ENCODE assay signal across 13 cellular contexts in genomic region chr19:38701455-38702063, GRCh38. TPM values are rescaled to one million over a fixed set of nuclear protein-coding genes. Genes with fewer than 3 reads are reported as not detected.
DNase-seq lines count a peak whose midpoint lies in the region; ATAC-seq and TF ChIP-seq lines count a peak whose summit lies in the region.
"Had no signal": no experiment of that assay in that cellular context is flagged by ENCODE, and none has a peak within 500 bp of the region (broad histone marks: within the 10 kb centered on the region; RNA-seq: fewer than 3 reads in every experiment).

No MANE protein-coding gene starts in this region.

- DNase-seq in MG63 (peak; percentile 82), endodermal cell (no peak), thyroid gland (peak; percentile 59 to 72), COR-L47 (lab: John Stamatoyannopoulos, UW) (no peak), superior temporal gyrus (ENCODE audit: extremely low spot score) (no peak), DMS153 treated with DMSO at 0.1 percent for 48 hours (lab: John Stamatoyannopoulos, UW; ENCODE audit: unreplicated experiment) (no peak)
- DNase-seq: activated CD4-positive, CD25-positive, alpha-beta regulatory T cell; cortex of kidney; DMS79 treated with DMSO at 0.1 percent for 48 hours; occipital lobe had no signal

- H3K36me3 ChIP-seq in MG63, result peaks cover 98% of the 10 kb centered on the region
- peaks cover 76% of the 10 kb centered on the region for H3K36me3 ChIP-seq in endodermal cell (ENCODE audit: control insufficient read depth, insufficient read depth, low read length)
- H3K36me3 ChIP-seq in mucosa of stomach (ENCODE audit: control insufficient read depth, insufficient read depth, low read length), result peaks cover 59% of the 10 kb centered on the region
- H3K36me3 ChIP-seq in thyroid gland, result peaks cover 29 to 32% of the 10 kb centered on the region in 2 donors

- H3K27me3 Mint-ChIP-seq in endodermal cell (ENCODE audit: insufficient read depth), result no peaks in the 10 kb centered on the region

- H3K9me3 ChIP-seq in MG63, result no peaks in the 10 kb centered on the region
- no peaks in the 10 kb centered on the region for H3K9me3 ChIP-seq in endodermal cell (ENCODE audit: control insufficient read depth, low read length)
- H3K9me3 ChIP-seq in mucosa of stomach (ENCODE audit: control insufficient read depth, low read length), result no peaks in the 10 kb centered on the region
- H3K9me3 ChIP-seq in thyroid gland, result no peaks in the 10 kb centered on the region

- H3K27me3 ChIP-seq in MG63 (no peaks in the 10 kb centered on the region), endodermal cell (ENCODE audit: control insufficient read depth, insufficient read depth, low read length, poor library complexity, severe bottlenecking) (no peaks in the 10 kb centered on the region), mucosa of stomach (ENCODE audit: control insufficient read depth, insufficient read depth, low read length) (no peaks in the 10 kb centered on the region), thyroid gland (no peaks in the 10 kb centered on the region)

- intact Hi-C loops in thyroid gland (cut with DNase I), result no loop called here

- H3K9me3 Mint-ChIP-seq in endodermal cell, result no peaks in the 10 kb centered on the region

- no peak for ATAC-seq in GM21390 (IDR thresholded peaks at IDR 0.05; ENCODE audit: unreplicated experiment)

- H3K27ac Mint-ChIP-seq in endodermal cell, result peak overlapping the region; percentile 30

- peaks cover 47% of the 10 kb centered on the region for H3K36me3 Mint-ChIP-seq in endodermal cell (ENCODE audit: low read depth)

- WGBS in endodermal cell (ENCODE audit: insufficient coverage in 1 of 2, insufficient read length in 1 of 2), 2 experiments, result 88 to 96% methylated on average over 3 to 11 of the region's 11 CpGs
- WGBS in thyroid gland, 2 donors, result 23 to 60% methylated on average over 4 to 11 of the region's 11 CpGs

- peaks cover 14% of the 10 kb centered on the region for H3K4me1 Mint-ChIP-seq in endodermal cell

- H3K4me3 Mint-ChIP-seq in endodermal cell, result no peak overlapping the region

- TF ChIP-seq CTCF in endodermal cell (conservative IDR thresholded peaks at IDR 0.05), result no peak
- no peak for TF ChIP-seq CTCF in thyroid gland (IDR thresholded peaks at IDR 0.05)

- H3K27ac ChIP-seq in endodermal cell (ENCODE audit: low read depth, low read length) (no peak overlapping the region), thyroid gland (peak overlapping the region; percentile 75 to 83 (median 83))
- H3K27ac ChIP-seq: KMS-11 had no signal

- H3K4me1 ChIP-seq in endodermal cell (ENCODE audit: control insufficient read depth, insufficient read depth, low read length) (no peaks in the 10 kb centered on the region), mucosa of stomach (ENCODE audit: control insufficient read depth, insufficient read depth, low read length) (peaks cover 80% of the 10 kb centered on the region), thyroid gland (peaks cover 52 to 70% of the 10 kb centered on the region in 2 donors)

- no peak overlapping the region for H3K9ac ChIP-seq in endodermal cell (ENCODE audit: extremely low read depth, low read length, poor library complexity, severe bottlenecking)
- H3K9ac ChIP-seq in mucosa of stomach (ENCODE audit: low read length), result peak overlapping the region; percentile 54
- H3K9ac ChIP-seq: KMS-11 had no signal

- H3K4me3 ChIP-seq in MG63 (no peak overlapping the region), endodermal cell (ENCODE audit: low read length) (no peak overlapping the region), mucosa of stomach (ENCODE audit: low read length) (no peak overlapping the region), thyroid gland (replicated peaks in 1 of 3) (no peak overlapping the region)

- TF ChIP-seq POLR2A in thyroid gland (IDR thresholded peaks at IDR 0.05), result no peak

RNA-seq across cellular contexts. Expression of gene CAPN12, which starts 42.7 kb away (rescaled TPM):
- not detected in 2 replicates for total RNA-seq in MG63 (2014; rRNA removed; shearing (Covaris generic); ENCODE audit: low replicate concordance)
- total RNA-seq in endodermal cell (10 to 100 TPM; 14.5 to 83.0 TPM), thyroid gland (1 to 10 TPM in 2 of 4 donors, not detected in 2; 1.6 to 2.0 TPM)
- 9.1 TPM for polyA plus RNA-seq in endodermal cell (2013, experiment 1 of 2)
- 8.0 TPM for polyA plus RNA-seq in endodermal cell (2013, experiment 2 of 2)
- total RNA-seq: occipital lobe had no signal

RNA-seq across cellular contexts. Expression of gene ACTN4, which starts 54.1 kb away (rescaled TPM):
- 476 and 621 TPM in 2 replicates for total RNA-seq in MG63 (2014; rRNA removed; shearing (Covaris generic); ENCODE audit: low replicate concordance)
- 100 to 1,000 TPM; 378 to 437 TPM for total RNA-seq in endodermal cell
- 322 TPM for polyA plus RNA-seq in endodermal cell (2013, experiment 1 of 2)
- 298 TPM for polyA plus RNA-seq in endodermal cell (2013, experiment 2 of 2)
- total RNA-seq in thyroid gland, result 100 to 1,000 TPM; 191 to 479 (median 365) TPM

Comparison
In these comparisons a context has a peak if more than half of its experiments do, and no peak if none do; other contexts are left out.
1. DNase-seq: peak in MG63 (single experiment) and thyroid gland (2 of 2); none in endodermal cell (single experiment), COR-L47 (single experiment), superior temporal gyrus (single experiment) and DMS153 treated with DMSO at 0.1 percent for 48 hours (single experiment).
2. RNA of gene CAPN12, which starts 42.7 kb away (total RNA-seq): 14.5 to 83.0 TPM in endodermal cell; 1.6 to 2.0 TPM in thyroid gland and not detected in MG63; every median in the first group is over 4 times any median in the second.